Comparison of ENCODE assay signal across 14 cellular contexts in genomic region chr3:58206406-58207011, GRCh38. TPM values are rescaled to one million over a fixed set of nuclear protein-coding genes. Genes with fewer than 3 reads are reported as not detected.
A peak's percentile ranks its signal among the peaks of the same experiment; 100 is the strongest.
DNase-seq lines count a peak whose midpoint lies in the region; ATAC-seq, FAIRE-seq and TF ChIP-seq lines count a peak whose summit lies in the region.
"Had no signal": no experiment of that assay in that cellular context is flagged by ENCODE, and none has a peak within 500 bp of the region (broad histone marks: within the 10 kb centered on the region; RNA-seq: fewer than 3 reads in every experiment).

No MANE protein-coding gene starts in this region.

- ATAC-seq in GM21717 (IDR thresholded peaks at IDR 0.05; ENCODE audit: unreplicated experiment) (no peak), GM19463 (IDR thresholded peaks at IDR 0.05; ENCODE audit: unreplicated experiment) (no peak)
- ATAC-seq: left colon, WTC11 had no signal

- H3K4me3 ChIP-seq in fibroblast of lung (replicated peaks in 1 of 4; ENCODE audit: control extremely low read depth in 1 of 4, insufficient read depth in 1 of 4, low read depth in 3 of 4, low read length in 4 of 4): no peak overlapping the region
- H3K4me3 ChIP-seq: sigmoid colon had no signal

- H3K27ac ChIP-seq in fibroblast of lung (ENCODE audit: insufficient read depth, low read length): no peak overlapping the region
- H3K27ac ChIP-seq: sigmoid colon had no signal

- FAIRE-seq in GM19239 (lab: Jason Lieb, UNC): no peak

- H3K4me2 ChIP-seq in fibroblast of lung (ENCODE audit: extremely low read depth, insufficient read depth, low read length): no peak overlapping the region

- DNase-seq in stimulated activated CD4-positive, alpha-beta T cell treated with anti-CD3 and anti-CD28 coated beads, Interleukin-2, amount 100 ng/mL, for 24 hours: peak; percentile 19 to 25
- DNase-seq in stimulated activated CD4-positive, alpha-beta T cell treated with anti-CD3 and anti-CD28 coated beads, Interleukin-12 subunit alpha, Interleukin-12 subunit beta, amount 100 ng/mL, for 4 hours: no peak
- DNase-seq in activated CD4-positive, alpha-beta T cell treated with anti-CD3 and anti-CD28 coated beads, Interleukin-2, amount 50 U/mL, for 48 hours: peak; percentile 35 to 58
- DNase-seq in fibroblast of lung (ENCODE audit: low read depth in 2 of 2) (peak; percentile 17 to 61), NCI-H69 (lab: John Stamatoyannopoulos, UW) (no peak), GM19239 (ENCODE audit: insufficient read length, low spot score) (no peak)
- DNase-seq: COR-L47, NCI-H774, sigmoid colon, substantia nigra had no signal

- no peak for TF ChIP-seq CTCF in fibroblast of lung (conservative IDR thresholded peaks at IDR 0.05 in 1 of 2, IDR thresholded peaks at IDR 0.05 in 1 of 2; ENCODE audit: low read depth in 1 of 2, low read length in 2 of 2)

- peaks cover 17% of the 10 kb centered on the region for H3K27me3 ChIP-seq in fibroblast of lung (ENCODE audit: control insufficient read depth, insufficient read depth, low read length)
- H3K27me3 ChIP-seq: sigmoid colon had no signal

- H4K20me1 ChIP-seq in fibroblast of lung (ENCODE audit: control insufficient read depth, extremely low read depth, insufficient read depth, low read length): no peaks in the 10 kb centered on the region

- no peaks in the 10 kb centered on the region for H3K36me3 ChIP-seq in fibroblast of lung (ENCODE audit: control insufficient read depth, insufficient read depth, low read length)
- H3K36me3 ChIP-seq: sigmoid colon had no signal

- no peaks in the 10 kb centered on the region for H3K9me3 ChIP-seq in fibroblast of lung (ENCODE audit: control insufficient read depth, insufficient read depth, low read depth, low read length)
- H3K9me3 ChIP-seq: sigmoid colon had no signal

- no peaks in the 10 kb centered on the region for H3K79me2 ChIP-seq in fibroblast of lung (ENCODE audit: control insufficient read depth, insufficient read depth, low read length)

- H2AFZ ChIP-seq in fibroblast of lung (ENCODE audit: low read length): no peak overlapping the region

- peaks cover 2% of the 10 kb centered on the region for H3K4me1 ChIP-seq in fibroblast of lung (ENCODE audit: control insufficient read depth, extremely low read depth, insufficient read depth, low read length)
- H3K4me1 ChIP-seq: sigmoid colon had no signal

- no peak overlapping the region for H3K9ac ChIP-seq in fibroblast of lung (ENCODE audit: insufficient read depth, low read length)

RNA-seq across cellular contexts. Expression of gene DNASE1L3, which starts 4.3 kb away (rescaled TPM):
- not detected in 2 replicates for total RNA-seq in fibroblast of lung
- polyA plus RNA-seq in fibroblast of lung: not detected in 2 replicates
- polyA plus RNA-seq in fibroblast of lung (2012): not detected in 2 replicates
- not detected in 2 replicates for polyA minus RNA-seq in fibroblast of lung (ENCODE audit: low replicate concordance)
- total RNA-seq: WTC11 had no signal

RNA-seq across cellular contexts. Expression of gene ABHD6, which starts 31.1 kb away (rescaled TPM):
- 10.0 and 13.5 TPM in 2 replicates for total RNA-seq in fibroblast of lung
- 7.3 and 10.4 TPM in 2 replicates for polyA plus RNA-seq in fibroblast of lung
- polyA plus RNA-seq in fibroblast of lung (2012): 3.8 and 6.5 TPM in 2 replicates
- polyA minus RNA-seq in fibroblast of lung (ENCODE audit: low replicate concordance): 14.9 and 19.7 TPM in 2 replicates

Comparison
In these comparisons a context has a peak if more than half of its experiments do, and no peak if none do; other contexts are left out.
1. DNase-seq: peak in stimulated activated CD4-positive, alpha-beta T cell treated with anti-CD3 and anti-CD28 coated beads, Interleukin-2, amount 100 ng/mL, for 24 hours (2 of 2), activated CD4-positive, alpha-beta T cell treated with anti-CD3 and anti-CD28 coated beads, Interleukin-2, amount 50 U/mL, for 48 hours (2 of 2) and fibroblast of lung (2 of 2); none in stimulated activated CD4-positive, alpha-beta T cell treated with anti-CD3 and anti-CD28 coated beads, Interleukin-12 subunit alpha, Interleukin-12 subunit beta, amount 100 ng/mL, for 4 hours (single experiment), NCI-H69 (single experiment) and GM19239 (single experiment).